ENCODE assay signal across 1 cellular context in the genomic region with DNA sequence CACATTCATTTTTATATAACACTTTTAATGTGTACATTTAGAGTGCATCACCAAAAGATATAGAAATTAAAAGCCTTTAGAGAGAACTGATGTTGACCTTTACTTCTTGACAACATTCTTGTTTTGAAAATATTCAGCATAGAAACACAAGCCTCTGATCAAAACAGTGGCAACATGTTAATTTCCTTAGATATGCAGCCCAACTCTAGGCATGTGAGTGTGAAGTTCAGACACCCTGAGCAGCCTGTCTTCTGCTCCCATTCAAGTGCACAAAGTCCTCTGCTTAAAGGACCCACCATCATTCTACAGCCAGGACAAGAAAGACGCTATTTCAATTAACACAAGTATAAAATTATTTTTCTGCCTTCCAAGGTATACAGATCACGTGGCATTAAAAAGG.
TF ChIP-seq lines count a peak whose summit lies in the region.

No MANE protein-coding gene starts in this region.

TF ChIP-seq in A549, 52 proteins besides CTCF, POLR2A, EP300 and RAD21 (continued from another document):
- TF ChIP-seq, protein P1, sequence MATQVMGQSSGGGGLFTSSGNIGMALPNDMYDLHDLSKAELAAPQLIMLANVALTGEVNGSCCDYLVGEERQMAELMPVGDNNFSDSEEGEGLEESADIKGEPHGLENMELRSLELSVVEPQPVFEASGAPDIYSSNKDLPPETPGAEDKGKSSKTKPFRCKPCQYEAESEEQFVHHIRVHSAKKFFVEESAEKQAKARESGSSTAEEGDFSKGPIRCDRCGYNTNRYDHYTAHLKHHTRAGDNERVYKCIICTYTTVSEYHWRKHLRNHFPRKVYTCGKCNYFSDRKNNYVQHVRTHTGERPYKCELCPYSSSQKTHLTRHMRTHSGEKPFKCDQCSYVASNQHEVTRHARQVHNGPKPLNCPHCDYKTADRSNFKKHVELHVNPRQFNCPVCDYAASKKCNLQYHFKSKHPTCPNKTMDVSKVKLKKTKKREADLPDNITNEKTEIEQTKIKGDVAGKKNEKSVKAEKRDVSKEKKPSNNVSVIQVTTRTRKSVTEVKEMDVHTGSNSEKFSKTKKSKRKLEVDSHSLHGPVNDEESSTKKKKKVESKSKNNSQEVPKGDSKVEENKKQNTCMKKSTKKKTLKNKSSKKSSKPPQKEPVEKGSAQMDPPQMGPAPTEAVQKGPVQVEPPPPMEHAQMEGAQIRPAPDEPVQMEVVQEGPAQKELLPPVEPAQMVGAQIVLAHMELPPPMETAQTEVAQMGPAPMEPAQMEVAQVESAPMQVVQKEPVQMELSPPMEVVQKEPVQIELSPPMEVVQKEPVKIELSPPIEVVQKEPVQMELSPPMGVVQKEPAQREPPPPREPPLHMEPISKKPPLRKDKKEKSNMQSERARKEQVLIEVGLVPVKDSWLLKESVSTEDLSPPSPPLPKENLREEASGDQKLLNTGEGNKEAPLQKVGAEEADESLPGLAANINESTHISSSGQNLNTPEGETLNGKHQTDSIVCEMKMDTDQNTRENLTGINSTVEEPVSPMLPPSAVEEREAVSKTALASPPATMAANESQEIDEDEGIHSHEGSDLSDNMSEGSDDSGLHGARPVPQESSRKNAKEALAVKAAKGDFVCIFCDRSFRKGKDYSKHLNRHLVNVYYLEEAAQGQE (IDR thresholded peaks at IDR 0.05) = no peak
- no peak for TF ChIP-seq EHMT2 (IDR thresholded peaks at IDR 0.05; ENCODE audit: low read depth)
- TF ChIP-seq FOSB (CRISPR knock-in tag; IDR thresholded peaks at IDR 0.05) = no peak
- no peak for TF ChIP-seq SMC3 (IDR thresholded peaks at IDR 0.05)
TF ChIP-seq in A549: peak in this region for 0.
